In genomic region chr16:57489229-57489628, GRCh38 we compare ENCODE assay signal across 21 cellular contexts. TPM values are rescaled to one million over a fixed set of nuclear protein-coding genes. Genes with fewer than 3 reads are reported as not detected.
DNase-seq lines count a peak whose midpoint lies in the region; ATAC-seq and TF ChIP-seq lines count a peak whose summit lies in the region.
"Had no signal": no experiment of that assay in that cellular context is flagged by ENCODE, and none has a peak within 500 bp of the region (broad histone marks: within the 10 kb centered on the region; RNA-seq: fewer than 3 reads in every experiment).

No MANE protein-coding gene starts in this region.

- no peak overlapping the region for H3K4me2 ChIP-seq in trophoblast cell (ENCODE audit: low read length)

- H2AFZ ChIP-seq in trophoblast cell (ENCODE audit: insufficient read depth, low read length, poor library complexity): no peak overlapping the region
- H2AFZ ChIP-seq: GM23248 had no signal

- H3K4me1 ChIP-seq in BE2C (peaks cover 6% of the 10 kb centered on the region; the same call in 1 of the 2 replicates), endodermal cell (ENCODE audit: control insufficient read depth, insufficient read depth, low read length) (no peaks in the 10 kb centered on the region), trophoblast cell (ENCODE audit: control insufficient read depth in 1 of 2, insufficient read depth in 2 of 2, low read length in 2 of 2) (peaks cover 12 to 27% of the 10 kb centered on the region in 2 experiments), A673 (ENCODE audit: insufficient read depth, low read length, poor library complexity, severe bottlenecking) (peaks cover 5% of the 10 kb centered on the region), gastrocnemius medialis (peaks cover 5 to 11% of the 10 kb centered on the region in 2 donors)

- H3K14ac ChIP-seq in trophoblast cell (ENCODE audit: low read length): no peak overlapping the region

- POLR2A ChIA-PET in A673 (lab: Charles Lee; ENCODE audit: low non-redundant PET): no interaction called here

- H3K36me3 Mint-ChIP-seq in endodermal cell (ENCODE audit: low read depth): no peaks in the 10 kb centered on the region
- H3K36me3 Mint-ChIP-seq: CD4-positive, alpha-beta memory T cell had no signal

- no peak overlapping the region for H4K12ac ChIP-seq in trophoblast cell (ENCODE audit: low read depth, low read length)

- in situ Hi-C loops in gastrocnemius medialis (cut with MboI; ENCODE audit: low sequenced_read_pairs in 4 of 4): no loop called here

- no peak overlapping the region for H3K4ac ChIP-seq in trophoblast cell (ENCODE audit: low read depth, low read length)

- peaks cover 23% of the 10 kb centered on the region for H3K27me3 Mint-ChIP-seq in endodermal cell (ENCODE audit: insufficient read depth)

- H3K4me3 Mint-ChIP-seq in endodermal cell: no peak overlapping the region

- no peak overlapping the region for H4K8ac ChIP-seq in trophoblast cell (ENCODE audit: low read depth, low read length)

- H2AK5ac ChIP-seq in trophoblast cell (ENCODE audit: low read length): peak overlapping the region; percentile 53

- no peak overlapping the region for H3K18ac ChIP-seq in trophoblast cell (ENCODE audit: low read length)

- H3K79me1 ChIP-seq in trophoblast cell (ENCODE audit: low read length): peaks cover 31% of the 10 kb centered on the region

- H2BK120ac ChIP-seq in trophoblast cell (ENCODE audit: insufficient read depth, low read length, poor library complexity): no peak overlapping the region

- H2BK5ac ChIP-seq in trophoblast cell (ENCODE audit: low read depth, low read length, poor library complexity): no peak overlapping the region

- no peaks in the 10 kb centered on the region for H3K9me3 ChIP-seq in BE2C
- peaks cover 6% of the 10 kb centered on the region for H3K9me3 ChIP-seq in endodermal cell (ENCODE audit: control insufficient read depth, low read length)
- peaks cover 2% of the 10 kb centered on the region for H3K9me3 ChIP-seq in trophoblast cell (ENCODE audit: insufficient read depth, low read depth, low read length)
- H3K9me3 ChIP-seq in A673 (ENCODE audit: low read depth, low read length, poor library complexity, severe bottlenecking): no peaks in the 10 kb centered on the region
- H3K9me3 ChIP-seq in gastrocnemius medialis: no peaks in the 10 kb centered on the region

- H3K23ac ChIP-seq in trophoblast cell (ENCODE audit: low read length): no peak overlapping the region

- peak; percentile 3 for DNase-seq in NCI-H748 (lab: John Stamatoyannopoulos, UW; ENCODE audit: unreplicated experiment)
- no peak for DNase-seq in NCI-H748 treated with DMSO at 0.1 percent for 48 hours (lab: John Stamatoyannopoulos, UW)
- DNase-seq in BE2C: peak; percentile 2
- DNase-seq in endodermal cell: peak; percentile 36
- DNase-seq in trophoblast cell: no peak
- no peak for DNase-seq in NCI-H2227 treated with DMSO at 0.1 percent for 48 hours (lab: John Stamatoyannopoulos, UW)
- DNase-seq in A673 (ENCODE audit: low spot score): no peak
- no peak for DNase-seq in gastrocnemius medialis
- DNase-seq: ACHN; AML-193; C1 segment of cervical spinal cord; CD4-positive, alpha-beta memory T cell; DMS 273 treated with DMSO at 0.1 percent for 48 hours; DMS79; EL; GDM1; GM23248; H7; HCEC 1CT had no signal

- BruUV-seq in A673 (replicated peaks; lab: Mats Ljungman, UMichigan): no TSS peak

- peaks cover 18% of the 10 kb centered on the region for H3K36me3 ChIP-seq in BE2C
- H3K36me3 ChIP-seq in endodermal cell (ENCODE audit: control insufficient read depth, insufficient read depth, low read length): no peaks in the 10 kb centered on the region
- H3K36me3 ChIP-seq in trophoblast cell (ENCODE audit: control insufficient read depth in 1 of 2, insufficient read depth in 2 of 2, low read length in 2 of 2): peaks cover 12% of the 10 kb centered on the region in 2 experiments
- no peaks in the 10 kb centered on the region for H3K36me3 ChIP-seq in A673 (ENCODE audit: insufficient read depth, low read length, poor library complexity, severe bottlenecking)
- no peaks in the 10 kb centered on the region for H3K36me3 ChIP-seq in gastrocnemius medialis

- H3K9me3 Mint-ChIP-seq in endodermal cell: peaks cover 7% of the 10 kb centered on the region
- H3K9me3 Mint-ChIP-seq: CD4-positive, alpha-beta memory T cell had no signal

- H2BK12ac ChIP-seq in trophoblast cell (ENCODE audit: low read length): no peak overlapping the region

- no peak overlapping the region for H3K4me3 ChIP-seq in BE2C (ENCODE audit: low read depth, low read length)
- H3K4me3 ChIP-seq in endodermal cell (ENCODE audit: low read length): no peak overlapping the region
- H3K4me3 ChIP-seq in trophoblast cell (ENCODE audit: low read depth, low read length): no peak overlapping the region
- no peak overlapping the region for H3K4me3 ChIP-seq in A673 (ENCODE audit: low read depth, low read length, poor library complexity, severe bottlenecking)
- no peak overlapping the region for H3K4me3 ChIP-seq in gastrocnemius medialis
- H3K4me3 ChIP-seq: GM12878, GM23248 had no signal

- no peak for TF ChIP-seq CTCF in BE2C (IDR thresholded peaks at IDR 0.05; ENCODE audit: low read depth, low read length)
- no peak for TF ChIP-seq CTCF in endodermal cell (conservative IDR thresholded peaks at IDR 0.05)
- no peak for TF ChIP-seq CTCF in A673 (conservative IDR thresholded peaks at IDR 0.05; ENCODE audit: low read depth, low read length)
- TF ChIP-seq CTCF in gastrocnemius medialis (IDR thresholded peaks at IDR 0.05 in 4 of 5, conservative IDR thresholded peaks at IDR 0.05 in 1 of 5): no peak

- H4K91ac ChIP-seq in trophoblast cell (ENCODE audit: low read depth, low read length): peak overlapping the region; percentile 57

- H3K27ac ChIP-seq in endodermal cell (ENCODE audit: low read depth, low read length): no peak overlapping the region
- H3K27ac ChIP-seq in trophoblast cell (ENCODE audit: low read depth, low read length): no peak overlapping the region
- H3K27ac ChIP-seq in A673 (ENCODE audit: low read depth, low read length, poor library complexity, severe bottlenecking): no peak overlapping the region
- no peak overlapping the region for H3K27ac ChIP-seq in gastrocnemius medialis
- H3K27ac ChIP-seq: 22Rv1, GM23248 had no signal

- ATAC-seq in gastrocnemius medialis: no peak
- ATAC-seq: GM12878 had no signal

- peaks cover 8% of the 10 kb centered on the region for H3K4me1 Mint-ChIP-seq in endodermal cell

- intact Hi-C loops in A673 (cut with micrococcal nuclease; ENCODE audit: unreplicated experiment) (no loop called here), gastrocnemius medialis (cut with DNase I; ENCODE audit: low total_unique reads) (no loop called here)

- H3K27me3 ChIP-seq in BE2C: no peaks in the 10 kb centered on the region
- H3K27me3 ChIP-seq in endodermal cell (ENCODE audit: control insufficient read depth, insufficient read depth, low read length, poor library complexity, severe bottlenecking): peaks cover 5% of the 10 kb centered on the region
- no peaks in the 10 kb centered on the region for H3K27me3 ChIP-seq in trophoblast cell (ENCODE audit: insufficient read depth, low read length)
- no peaks in the 10 kb centered on the region for H3K27me3 ChIP-seq in A673 (replicated peaks; ENCODE audit: insufficient read depth, low read depth, low read length, poor library complexity)
- no peaks in the 10 kb centered on the region for H3K27me3 ChIP-seq in gastrocnemius medialis

- H3K27ac Mint-ChIP-seq in endodermal cell: no peak overlapping the region
- H3K27ac Mint-ChIP-seq: CD4-positive, alpha-beta memory T cell had no signal

- no peak overlapping the region for H3K9ac ChIP-seq in endodermal cell (ENCODE audit: extremely low read depth, low read length, poor library complexity, severe bottlenecking)
- no peak overlapping the region for H3K9ac ChIP-seq in trophoblast cell (ENCODE audit: low read length)
- H3K9ac ChIP-seq: GM23248 had no signal

- no peak for TF ChIP-seq POLR2A in gastrocnemius medialis (IDR thresholded peaks at IDR 0.05)

- H3K79me2 ChIP-seq in trophoblast cell (ENCODE audit: control insufficient read depth, insufficient read depth, low read length, poor library complexity): peaks cover 23% of the 10 kb centered on the region

- WGBS in endodermal cell (ENCODE audit: insufficient coverage in 1 of 2, insufficient read length in 1 of 2), 2 experiments: 88 to 95% methylated on average over 4 to 5 of the region's 5 CpGs
- no CpG with 5 or more reads among the region's 5 CpGs for WGBS in trophoblast cell (ENCODE audit: extremely low coverage, insufficient coverage, insufficient read length)

- CTCF ChIA-PET in A673 (lab: Charles Lee): no interaction called here

RNA-seq across cellular contexts. Expression of gene DOK4, which starts 2.9 kb away (rescaled TPM):
- 342 TPM for polyA plus RNA-seq in BE2C (2012; ENCODE audit: insufficient read depth, insufficient read length, low read depth)
- total RNA-seq in endodermal cell (10 to 100 TPM; 17.9 to 22.1 TPM), A673 (2021) (14.3 and 19.0 TPM in 2 replicates), gastrocnemius medialis (1 to 10 TPM; 2.2 to 3.6 (median 2.9) TPM)
- 26.6 TPM for polyA plus RNA-seq in endodermal cell (2013, experiment 1 of 2)
- polyA plus RNA-seq in endodermal cell (2013, experiment 2 of 2): 27.8 TPM
- 407 and 429 TPM in 2 replicates for polyA plus RNA-seq in trophoblast cell (2013)

RNA-seq across cellular contexts. Expression of gene POLR2C, which starts 26.8 kb away (rescaled TPM):
- 481 TPM for polyA plus RNA-seq in BE2C (2012; ENCODE audit: insufficient read depth, insufficient read length, low read depth)
- total RNA-seq in endodermal cell (10 to 100 TPM; 72.0 to 88.3 TPM), A673 (2021) (96.2 and 110 TPM in 2 replicates), gastrocnemius medialis (100 to 1,000 TPM in 3 of 4 donors, 10 to 100 TPM in 1; 97.2 to 162 (median 134) TPM)
- polyA plus RNA-seq in endodermal cell (2013, experiment 1 of 2): 85.1 TPM
- polyA plus RNA-seq in endodermal cell (2013, experiment 2 of 2): 81.8 TPM
- 49.8 and 50.6 TPM in 2 replicates for polyA plus RNA-seq in trophoblast cell (2013)

RNA-seq across cellular contexts. Expression of gene COQ9, which starts 42.0 kb away (rescaled TPM):
- polyA plus RNA-seq in BE2C (2012; ENCODE audit: insufficient read depth, insufficient read length, low read depth): 183 TPM
- 10 to 100 TPM; 34.5 to 38.2 TPM for total RNA-seq in endodermal cell
- 43.2 TPM for polyA plus RNA-seq in endodermal cell (2013, experiment 1 of 2)
- 38.7 TPM for polyA plus RNA-seq in endodermal cell (2013, experiment 2 of 2)
- 21.2 and 21.9 TPM in 2 replicates for polyA plus RNA-seq in trophoblast cell (2013)
- total RNA-seq in A673 (2021): 65.6 and 69.7 TPM in 2 replicates
- total RNA-seq in gastrocnemius medialis: 100 to 1,000 TPM; 107 to 171 (median 135) TPM

RNA-seq across cellular contexts. Expression of gene CIAPIN1, which starts 42.0 kb away (rescaled TPM):
- polyA plus RNA-seq in BE2C (2012; ENCODE audit: insufficient read depth, insufficient read length, low read depth): 168 TPM
- 10 to 100 TPM; 77.5 to 87.1 TPM for total RNA-seq in endodermal cell
- 74.2 TPM for polyA plus RNA-seq in endodermal cell (2013, experiment 1 of 2)
- 64.5 TPM for polyA plus RNA-seq in endodermal cell (2013, experiment 2 of 2)
- polyA plus RNA-seq in trophoblast cell (2013): 36.7 and 38.3 TPM in 2 replicates
- 95.1 and 96.9 TPM in 2 replicates for total RNA-seq in A673 (2021)
- total RNA-seq in gastrocnemius medialis: 10 to 100 TPM; 31.0 to 38.8 (median 37.9) TPM

RNA-seq across cellular contexts. Expression of gene CCDC102A, which starts 47.1 kb away (rescaled TPM):
- polyA plus RNA-seq in BE2C (2012; ENCODE audit: insufficient read depth, insufficient read length, low read depth): 12.8 TPM
- 1 to 10 TPM; 6.7 to 9.8 TPM for total RNA-seq in endodermal cell
- polyA plus RNA-seq in endodermal cell (2013, experiment 1 of 2): 5.0 TPM
- polyA plus RNA-seq in endodermal cell (2013, experiment 2 of 2): 5.5 TPM
- 7.7 and 8.5 TPM in 2 replicates for polyA plus RNA-seq in trophoblast cell (2013)
- total RNA-seq in A673 (2021): 10.1 and 10.3 TPM in 2 replicates
- 1 to 10 TPM; 1.2 to 9.3 (median 3.4) TPM for total RNA-seq in gastrocnemius medialis

Comparison
In these comparisons a context has a peak if more than half of its experiments do, and no peak if none do; other contexts are left out.
1. DNase-seq: peak in NCI-H748 (single experiment), BE2C (single experiment) and endodermal cell (single experiment); none in NCI-H748 treated with DMSO at 0.1 percent for 48 hours (single experiment), trophoblast cell (0 of 2), NCI-H2227 treated with DMSO at 0.1 percent for 48 hours (single experiment), A673 (single experiment) and gastrocnemius medialis (0 of 2).